10 cellular contexts compared by ENCODE assay signal in genomic region chr15:58473720-58474119, GRCh38. TPM values are rescaled to one million over a fixed set of nuclear protein-coding genes. Genes with fewer than 3 reads are reported as not detected.
A peak's percentile ranks its signal among the peaks of the same experiment; 100 is the strongest.
DNase-seq lines count a peak whose midpoint lies in the region; ATAC-seq, FAIRE-seq and TF ChIP-seq lines count a peak whose summit lies in the region.
"Had no signal": no experiment of that assay in that cellular context is flagged by ENCODE, and none has a peak within 500 bp of the region (broad histone marks: within the 10 kb centered on the region; RNA-seq: fewer than 3 reads in every experiment).

No MANE protein-coding gene starts in this region.

- POLR2A ChIA-PET in K562 (lab: Yijun Ruan, JAX): interaction anchor here (0.6 to 0.8 kb wide), 2 partner anchors 22 to 87 kb away, joined by 3 to 4 read pairs; no protein-coding TSS in a partner anchor

- no peaks in the 10 kb centered on the region for H3K9me1 ChIP-seq in K562 (ENCODE audit: control insufficient read depth, insufficient read depth, low read length)

- TF ChIP-seq POLR2A in K562 (conservative IDR thresholded peaks at IDR 0.05): no peak

- no peak for FAIRE-seq in K562 (lab: Jason Lieb, UNC)

- no peak for TF ChIP-seq RAD21 in K562 (CRISPR knock-in tag; conservative IDR thresholded peaks at IDR 0.05 in 1 of 2, IDR thresholded peaks at IDR 0.05 in 1 of 2)

- TF ChIP-seq CTCF in K562 (IDR thresholded peaks at IDR 0.05 in 2 of 3, conservative IDR thresholded peaks at IDR 0.05 in 1 of 3; ENCODE audit: insufficient read depth in 2 of 3, low read depth in 1 of 3, low read length in 3 of 3) (no peak), osteoblast (IDR thresholded peaks at IDR 0.05; ENCODE audit: extremely low read depth, low read depth, low read length) (no peak)

- WGBS in K562 (ENCODE audit: insufficient coverage, low coverage, missing lambda C conversion rate): 31% methylated on average over 2 of the region's 2 CpGs

- H3K79me2 ChIP-seq in K562 (ENCODE audit: control insufficient read depth, insufficient read depth, low read length): no peaks in the 10 kb centered on the region
- no peaks in the 10 kb centered on the region for H3K79me2 ChIP-seq in osteoblast (ENCODE audit: insufficient read depth, low read length)

- peaks cover 0 to 16% of the 10 kb centered on the region in 2 experiments; a peak in 3 of 5 replicates for H3K4me1 ChIP-seq in K562 (replicated peaks in 1 of 2; ENCODE audit: control insufficient read depth in 2 of 2, insufficient read depth in 2 of 2, low read length in 2 of 2)
- H3K4me1 ChIP-seq in osteoblast (ENCODE audit: insufficient read depth, low read length): peaks cover 25% of the 10 kb centered on the region

- H3K36me3 ChIP-seq in K562 (ENCODE audit: control insufficient read depth, insufficient read depth, low read length) (no peaks in the 10 kb centered on the region), osteoblast (ENCODE audit: insufficient read depth, low read length) (no peaks in the 10 kb centered on the region)

- in situ Hi-C loops in K562 (cut with MboI): no loop called here

- H2AFZ ChIP-seq in K562 (ENCODE audit: low read depth, low read length) (peak overlapping the region; percentile 61; the same call in 1 of the 2 replicates), osteoblast (ENCODE audit: low read length) (no peak overlapping the region)

- DNase-seq in GM04503 (ENCODE audit: low read depth): peak; percentile 51
- peak; percentile 30 for DNase-seq in LHCN-M2 (ENCODE audit: low read depth)
- no peak for DNase-seq in K562 (ENCODE audit: extremely low read depth in 1 of 4, low spot score in 3 of 4)
- DNase-seq in osteoblast (ENCODE audit: insufficient read length, low spot score, missing footprints): no peak
- DNase-seq in left colon: no peak
- DNase-seq: NCI-H526 had no signal

- H3K4me2 ChIP-seq in K562 (ENCODE audit: insufficient read depth, low read length) (no peak overlapping the region), osteoblast (ENCODE audit: insufficient read depth, low read length) (peak overlapping the region; percentile 9)

- intact Hi-C loops in K562 (cut with micrococcal nuclease): no loop called here
- intact Hi-C loops in left colon (cut with DNase I, micrococcal nuclease): no loop called here

- CTCF ChIA-PET in K562 (lab: Yijun Ruan, JAX; ENCODE audit: low intra/inter-chr PET ratio): no interaction called here

- H4K20me1 ChIP-seq in K562 (replicated peaks; ENCODE audit: control insufficient read depth, insufficient read depth, low read length) (no peaks in the 10 kb centered on the region), osteoblast (ENCODE audit: insufficient read depth, low read length) (no peaks in the 10 kb centered on the region)

- H3K9me3 ChIP-seq in K562 (replicated peaks; ENCODE audit: control insufficient read depth, insufficient read depth, low read depth, low read length) (no peaks in the 10 kb centered on the region), osteoblast (ENCODE audit: low read depth, low read length) (no peaks in the 10 kb centered on the region)

- no peak overlapping the region for H3K27ac ChIP-seq in K562 (ENCODE audit: extremely low read depth, low read depth, low read length)
- no peak overlapping the region for H3K27ac ChIP-seq in osteoblast (ENCODE audit: low read depth, low read length)

- no peak for ATAC-seq in K562
- no peak for ATAC-seq in HG03439 (IDR thresholded peaks at IDR 0.05; ENCODE audit: unreplicated experiment)
- no peak for ATAC-seq in GM21786 (IDR thresholded peaks at IDR 0.05; ENCODE audit: unreplicated experiment)
- ATAC-seq in GM21825 (IDR thresholded peaks at IDR 0.05; ENCODE audit: unreplicated experiment): no peak
- no peak for ATAC-seq in left colon

- H3K27me3 ChIP-seq in K562 (ENCODE audit: control insufficient read depth in 2 of 2, insufficient read depth in 2 of 2, low read length in 2 of 2) (no peaks in the 10 kb centered on the region), osteoblast (ENCODE audit: insufficient read depth, low read length) (no peaks in the 10 kb centered on the region)

- no peak for TF ChIP-seq EP300 in K562 (IDR thresholded peaks at IDR 0.05; ENCODE audit: low read length)

- H3K9ac ChIP-seq in K562 (ENCODE audit: insufficient read depth in 1 of 2, low read depth in 2 of 2, low read length in 2 of 2): no peak overlapping the region

- BruUV-seq in K562 (replicated peaks; lab: Mats Ljungman, UMichigan): no TSS peak

- no peak overlapping the region for H3K4me3 ChIP-seq in K562
- H3K4me3 ChIP-seq in osteoblast (ENCODE audit: insufficient read depth, low read length): no peak overlapping the region

TF ChIP-seq in K562, 482 proteins besides CTCF, POLR2A, EP300 and RAD21 (continues in another document):
- no peak for TF ChIP-seq GATAD2A (IDR thresholded peaks at IDR 0.05)
- TF ChIP-seq HDAC1 (IDR thresholded peaks at IDR 0.05): no peak
- TF ChIP-seq ZNF263 (CRISPR knock-in tag; IDR thresholded peaks at IDR 0.05; ENCODE audit: borderline replicate concordance): no peak
- TF ChIP-seq PHB2 (IDR thresholded peaks at IDR 0.05; ENCODE audit: low read depth): no peak
- TF ChIP-seq TSC22D4 (tag; IDR thresholded peaks at IDR 0.05): no peak
- no peak for TF ChIP-seq TAF15 (IDR thresholded peaks at IDR 0.05; ENCODE audit: low read depth, low read length)
- peak; percentile 38; the same call in 1 of the 2 replicates for TF ChIP-seq JUND (IDR thresholded peaks at IDR 0.05; ENCODE audit: borderline replicate concordance, low read depth, low read length)
- peak; percentile 45; the same call in 1 of the 3 replicates for TF ChIP-seq JUND (tag; IDR thresholded peaks at IDR 0.05; ENCODE audit: borderline replicate concordance, low read depth, low read length)
- no peak for TF ChIP-seq SMAD4 (CRISPR knock-in tag; conservative IDR thresholded peaks at IDR 0.05)
- no peak for TF ChIP-seq ZKSCAN3 (CRISPR knock-in tag; IDR thresholded peaks at IDR 0.05)

RNA-seq across cellular contexts. Expression of gene LIPC, which starts 41.9 kb away (rescaled TPM):
- 0.40 and 1.3 TPM in 2 replicates for total RNA-seq in LHCN-M2 (2014; rRNA removed)
- 1.00 TPM for polyA plus RNA-seq in LHCN-M2 (2012)
- total RNA-seq in K562 (2011; cell fraction: chromatin; rRNA removed; ENCODE audit: low replicate concordance): 0.42 TPM in 1 of 2 replicates, not detected in the other
- 0.17 and 0.26 TPM in 2 replicates for total RNA-seq in K562 (2011; cell fraction: nucleolus; rRNA removed)
- 0.15 and 0.92 TPM in 2 replicates for total RNA-seq in K562 (2011; cell fraction: nucleoplasm; rRNA removed)
- 0.08 TPM in 1 of 2 replicates, not detected in the other for total RNA-seq in K562 (2014; rRNA removed)
- 0.07 and 0.29 TPM in 2 replicates for total RNA-seq in K562 (2014; rRNA removed; fragmentation: Illumina TruSeq; extraction: Trizol)
- total RNA-seq in K562 (2015; rRNA removed; fragmentation: Illumina TruSeq; extraction: Trizol): 0.15 and 0.33 TPM in 2 replicates
- total RNA-seq in K562 (2021): 0.13 and 0.27 TPM in 2 replicates
- polyA plus RNA-seq in K562 (2011; rRNA removed): 0.11 and 0.12 TPM in 2 replicates
- polyA plus RNA-seq in K562 (2011; cell fraction: cytosol; rRNA removed): 0.16 TPM in 1 of 2 replicates, not detected in the other
- 0.14 and 0.36 TPM in 2 replicates for polyA plus RNA-seq in K562 (2011; cell fraction: nucleus; rRNA removed)
- 0.76 and 4.9 TPM in 2 replicates for polyA plus RNA-seq in K562 (2012)
- 0.09 and 0.14 TPM in 2 replicates for polyA plus RNA-seq in K562 (2014; fragmentation: Illumina TruSeq; extraction: Trizol)
- polyA plus RNA-seq in K562 (2014; fragmentation: Nextera tagmentation; extraction: Ambion mirVana): under 1 TPM in 1 of 2 experiments, not detected in 1; 0.07 TPM
- polyA plus RNA-seq in K562 (2014; rRNA removed): 0.35 and 0.41 TPM in 2 replicates
- 0.11 and 0.12 TPM in 2 replicates for polyA minus RNA-seq in K562 (2011; rRNA and poly(A)+ RNA removed)
- not detected in 2 replicates for polyA minus RNA-seq in K562 (2011; cell fraction: cytosol; rRNA and poly(A)+ RNA removed)
- 0.13 and 0.22 TPM in 2 replicates for polyA minus RNA-seq in K562 (2011; cell fraction: nucleus; rRNA and poly(A)+ RNA removed)
- total RNA-seq in osteoblast: 1.1 and 2.7 TPM in 2 replicates
- 1 to 10 TPM; 3.0 to 6.0 TPM for total RNA-seq in left colon
- total RNA-seq: mesenteric fat pad had no signal

Comparison
In these comparisons a context has a peak if more than half of its experiments do, and no peak if none do; other contexts are left out.
1. DNase-seq: peak in GM04503 (single experiment) and LHCN-M2 (single experiment); none in K562 (0 of 4), osteoblast (single experiment) and left colon (0 of 2).